Comparison of ENCODE assay signal across 22 cellular contexts in genomic region chr1:39928809-39929587, GRCh38.
"Had no signal": no experiment of that assay in that cellular context is flagged by ENCODE, and none has a peak within 500 bp of the region (broad histone marks: within the 10 kb centered on the region; RNA-seq: fewer than 3 reads in every experiment).

No MANE protein-coding gene starts in this region.

- ATAC-seq: activated CD4-positive, CD25-positive, alpha-beta regulatory T cell treated with anti-CD3 and anti-CD28 coated beads, Interleukin-2, amount 50 U/mL, for 24 hours; activated CD8-positive, alpha-beta T cell treated with anti-CD3 and anti-CD28 coated beads for 36 hours; activated naive CD4-positive, alpha-beta T cell treated with anti-CD3 and anti-CD28 coated beads, Interleukin-2, amount 50 U/mL, for 72 hours; activated naive CD8-positive, alpha-beta T cell treated with anti-CD3 and anti-CD28 coated beads, Interleukin-2, amount 50 U/mL, for 24 hours; body of pancreas had no signal

- H3K4me3 ChIP-seq: ascending aorta, body of pancreas had no signal

- H3K27me3 Mint-ChIP-seq: activated CD8-positive, alpha-beta T cell treated with anti-CD3 and anti-CD28 coated beads for 36 hours; central memory CD8-positive, alpha-beta T cell had no signal

- H3K4me3 Mint-ChIP-seq: activated CD8-positive, alpha-beta T cell treated with anti-CD3 and anti-CD28 coated beads for 36 hours; activated naive CD8-positive, alpha-beta T cell treated with anti-CD3 and anti-CD28 coated beads, Interleukin-2, amount 50 U/mL, for 24 hours; central memory CD8-positive, alpha-beta T cell; T-helper 1 cell treated with Interleukin-12 subunit alpha and Interleukin-12 subunit beta and Interleukin-4 antibody, amounts not matched to agents 30 μg/mL and 1 μg/mL, for 36 hours had no signal

- H3K27ac Mint-ChIP-seq: activated CD8-positive, alpha-beta T cell treated with anti-CD3 and anti-CD28 coated beads for 36 hours; activated naive CD4-positive, alpha-beta T cell treated with anti-CD3 and anti-CD28 coated beads, Interleukin-2, amount 50 U/mL, for 72 hours; activated naive CD8-positive, alpha-beta T cell treated with anti-CD3 and anti-CD28 coated beads, Interleukin-2, amount 50 U/mL, for 24 hours; T-helper 1 cell treated with Interleukin-12 subunit alpha and Interleukin-12 subunit beta and Interleukin-4 antibody, amounts not matched to agents 30 μg/mL and 1 μg/mL, for 36 hours had no signal

- H3K4me1 Mint-ChIP-seq: central memory CD8-positive, alpha-beta T cell had no signal

- H3K27ac ChIP-seq: ascending aorta, body of pancreas had no signal

- H3K9me3 Mint-ChIP-seq: activated CD8-positive, alpha-beta T cell treated with anti-CD3 and anti-CD28 coated beads for 36 hours; activated naive CD4-positive, alpha-beta T cell treated with anti-CD3 and anti-CD28 coated beads, Interleukin-2, amount 50 U/mL, for 72 hours; activated naive CD8-positive, alpha-beta T cell treated with anti-CD3 and anti-CD28 coated beads, Interleukin-2, amount 50 U/mL, for 24 hours; central memory CD8-positive, alpha-beta T cell; T-helper 1 cell treated with Interleukin-12 subunit alpha and Interleukin-12 subunit beta and Interleukin-4 antibody, amounts not matched to agents 30 μg/mL and 1 μg/mL, for 36 hours had no signal

- H3K36me3 Mint-ChIP-seq: activated naive CD4-positive, alpha-beta T cell treated with anti-CD3 and anti-CD28 coated beads, Interleukin-2, amount 50 U/mL, for 72 hours had no signal

- H3K9me3 ChIP-seq: ascending aorta, body of pancreas had no signal

- H3K36me3 ChIP-seq: ascending aorta had no signal

- H3K4me1 ChIP-seq: ascending aorta had no signal

- DNase-seq: activated CD4-positive, alpha-beta T cell treated with anti-CD3 and anti-CD28 coated beads for 4 hours; activated CD8-positive, alpha-beta memory T cell treated with anti-CD3 and anti-CD28 coated beads, Interleukin-2, amount 50 U/mL, for 4 hours; activated CD8-positive, alpha-beta T cell treated with anti-CD3 and anti-CD28 coated beads for 36 hours; activated effector memory CD4-positive, alpha-beta T cell treated with Interleukin-2 at 50 U/mL for 16 hours; activated naive CD4-positive, alpha-beta T cell; activated naive CD8-positive, alpha-beta T cell treated with anti-CD3 and anti-CD28 coated beads, Interleukin-2, amount 50 U/mL, for 24 hours; activated T-cell treated with anti-CD3 and anti-CD28 coated beads, Interleukin-2, amount 50 U/mL, for 1 hour; amniotic stem cell; body of pancreas; KG1; NCI-H1048; NCI-H2029 treated with DMSO at 0.1 percent for 48 hours; NCI-H345; NCI-H510A; NCI-H526 treated with DMSO at 0.1 percent for 48 hours; NK-92 treated with Interleukin-12 subunit alpha and Interleukin-12 subunit beta, amount 100 ng/mL, for 24 hours; SHP77 treated with DMSO at 0.1 percent for 48 hours had no signal

- H3K27me3 ChIP-seq: ascending aorta, body of pancreas had no signal
